ENCODE assay signal across 8 cellular contexts in genomic region chrX:68146054-68146453, GRCh38.
A peak's percentile ranks its signal among the peaks of the same experiment; 100 is the strongest.
DNase-seq lines count a peak whose midpoint lies in the region; ATAC-seq, FAIRE-seq and TF ChIP-seq lines count a peak whose summit lies in the region.

No MANE protein-coding gene starts in this region.

- intact Hi-C loops in body of pancreas (cut with DNase I) = no loop called here

- peak; percentile 46 for FAIRE-seq in TTC549 (lab: Jason Lieb, UNC)

- H3K4me3 ChIP-seq in AG09309 (ENCODE audit: control insufficient read depth, low read depth, low read length) = no peak overlapping the region
- no peak overlapping the region for H3K4me3 ChIP-seq in HFF-Myc (replicated peaks; ENCODE audit: low read depth, low read length)
- no peak overlapping the region for H3K4me3 ChIP-seq in MG63
- H3K4me3 ChIP-seq in body of pancreas = no peak overlapping the region

- H3K27me3 ChIP-seq in MG63 = no peaks in the 10 kb centered on the region
- no peaks in the 10 kb centered on the region for H3K27me3 ChIP-seq in body of pancreas

- ATAC-seq in HG03159 (IDR thresholded peaks at IDR 0.05; ENCODE audit: unreplicated experiment) = no peak
- ATAC-seq in body of pancreas = no peak

- TF ChIP-seq CTCF in AG09309 (IDR thresholded peaks at IDR 0.05; ENCODE audit: control insufficient read depth, insufficient read depth, low read depth, low read length, missing control alignments) (peak; percentile 51), HFF-Myc (IDR thresholded peaks at IDR 0.05; ENCODE audit: low read depth, low read length, missing control alignments) (peak; percentile 22), body of pancreas (IDR thresholded peaks at IDR 0.05) (peak in 3 of 7 experiments; percentile 20 to 26 (median 20))

- WGBS in body of pancreas, 2 donors = 16 to 29% methylated on average over 2 of the region's 2 CpGs

- no peaks in the 10 kb centered on the region for H3K4me1 ChIP-seq in body of pancreas

- H3K27ac ChIP-seq in body of pancreas = no peak overlapping the region

- DNase-seq in AG09309 (ENCODE audit: low read depth) (peak; percentile 27), HFF-Myc (ENCODE audit: extremely low read depth, low read depth) (peak; percentile 5), iPS-NIHi11 (ENCODE audit: low spot score) (peak; percentile 7), NCI-H69 (lab: John Stamatoyannopoulos, UW) (no peak), MG63 (no peak), body of pancreas (no peak)

- H3K9me3 ChIP-seq in MG63 (no peaks in the 10 kb centered on the region), body of pancreas (no peaks in the 10 kb centered on the region)

- TF ChIP-seq POLR2A in body of pancreas (IDR thresholded peaks at IDR 0.05) = no peak

- H3K36me3 ChIP-seq in MG63 (no peaks in the 10 kb centered on the region), body of pancreas (replicated peaks in 1 of 2; ENCODE audit: insufficient read depth in 1 of 2, low read depth in 2 of 2) (no peaks in the 10 kb centered on the region)

Comparison
In these comparisons a context has a peak if more than half of its experiments do, and no peak if none do; other contexts are left out.
1. DNase-seq: peak in AG09309 (single experiment), HFF-Myc (single experiment) and iPS-NIHi11 (single experiment); none in NCI-H69 (single experiment), MG63 (single experiment) and body of pancreas (0 of 4).